Comparison of ENCODE assay signal across 15 cellular contexts in genomic region chr1:89060091-89060490, GRCh38. TPM values are rescaled to one million over a fixed set of nuclear protein-coding genes. Genes with fewer than 3 reads are reported as not detected.
A peak's percentile ranks its signal among the peaks of the same experiment; 100 is the strongest.
DNase-seq lines count a peak whose midpoint lies in the region; ATAC-seq and TF ChIP-seq lines count a peak whose summit lies in the region.
"Had no signal": no experiment of that assay in that cellular context is flagged by ENCODE, and none has a peak within 500 bp of the region (broad histone marks: within the 10 kb centered on the region; RNA-seq: fewer than 3 reads in every experiment).

No MANE protein-coding gene starts in this region.

- no peak for TF ChIP-seq CTCF in activated CD8-positive, alpha-beta T cell treated with anti-CD3 and anti-CD28 coated beads for 36 hours (IDR thresholded peaks at IDR 0.05)

- H3K4me1 Mint-ChIP-seq in activated CD8-positive, alpha-beta T cell treated with anti-CD3 and anti-CD28 coated beads, Interleukin-2, amount 10 ng/mL, durations not matched to agents 7 days and 5 days (ENCODE audit: low read depth): peaks cover 39% of the 10 kb centered on the region
- H3K4me1 Mint-ChIP-seq in activated CD8-positive, alpha-beta T cell treated with anti-CD3 and anti-CD28 coated beads for 36 hours (ENCODE audit: low read depth): peaks cover 40% of the 10 kb centered on the region
- peaks cover 36% of the 10 kb centered on the region for H3K4me1 Mint-ChIP-seq in activated naive CD8-positive, alpha-beta T cell treated with anti-CD3 and anti-CD28 coated beads for 36 hours
- H3K4me1 Mint-ChIP-seq in naive thymus-derived CD8-positive, alpha-beta T cell: peaks cover 23 to 55% (median 46%) of the 10 kb centered on the region in 4 donors

- H3K9me3 Mint-ChIP-seq in activated CD8-positive, alpha-beta T cell treated with anti-CD3 and anti-CD28 coated beads, Interleukin-2, amount 10 ng/mL, durations not matched to agents 7 days and 5 days (ENCODE audit: insufficient read depth): no peaks in the 10 kb centered on the region
- no peaks in the 10 kb centered on the region for H3K9me3 Mint-ChIP-seq in activated CD8-positive, alpha-beta T cell treated with anti-CD3 and anti-CD28 coated beads for 36 hours
- H3K9me3 Mint-ChIP-seq in activated naive CD8-positive, alpha-beta T cell treated with anti-CD3 and anti-CD28 coated beads for 36 hours: no peaks in the 10 kb centered on the region
- H3K9me3 Mint-ChIP-seq in naive thymus-derived CD8-positive, alpha-beta T cell: no peaks in the 10 kb centered on the region

- no peak for DNase-seq in activated CD8-positive, alpha-beta T cell treated with anti-CD3 and anti-CD28 coated beads, Interleukin-2, amount 10 ng/mL, durations not matched to agents 7 days and 5 days
- no peak for DNase-seq in activated CD8-positive, alpha-beta T cell treated with anti-CD3 and anti-CD28 coated beads for 36 hours
- DNase-seq in HT1080 (ENCODE audit: low read depth): peak; percentile 75
- no peak for DNase-seq in activated naive CD8-positive, alpha-beta T cell treated with anti-CD3 and anti-CD28 coated beads for 36 hours
- no peak for DNase-seq in naive thymus-derived CD8-positive, alpha-beta T cell
- DNase-seq in NCI-H187 treated with DMSO at 0.1 percent for 48 hours (lab: John Stamatoyannopoulos, UW): no peak
- DNase-seq: H7, MM.1S, NCI-H1105, NCI-H1694 treated with DMSO at 0.1 percent for 48 hours, NCI-H446 treated with DMSO at 0.1 percent for 48 hours, NCI-H748 treated with DMSO at 0.1 percent for 48 hours, SHP77 had no signal

- intact Hi-C loops in activated CD8-positive, alpha-beta T cell treated with anti-CD3 and anti-CD28 coated beads for 36 hours (cut with micrococcal nuclease): no loop called here

- H3K27me3 Mint-ChIP-seq in activated CD8-positive, alpha-beta T cell treated with anti-CD3 and anti-CD28 coated beads, Interleukin-2, amount 10 ng/mL, durations not matched to agents 7 days and 5 days (ENCODE audit: low read depth): no peaks in the 10 kb centered on the region
- no peaks in the 10 kb centered on the region for H3K27me3 Mint-ChIP-seq in activated CD8-positive, alpha-beta T cell treated with anti-CD3 and anti-CD28 coated beads for 36 hours
- H3K27me3 Mint-ChIP-seq in activated naive CD8-positive, alpha-beta T cell treated with anti-CD3 and anti-CD28 coated beads for 36 hours: no peaks in the 10 kb centered on the region
- no peaks in the 10 kb centered on the region for H3K27me3 Mint-ChIP-seq in naive thymus-derived CD8-positive, alpha-beta T cell

- peak overlapping the region; percentile 72 for H3K4me3 Mint-ChIP-seq in activated CD8-positive, alpha-beta T cell treated with anti-CD3 and anti-CD28 coated beads, Interleukin-2, amount 10 ng/mL, durations not matched to agents 7 days and 5 days
- no peak overlapping the region for H3K4me3 Mint-ChIP-seq in activated CD8-positive, alpha-beta T cell treated with anti-CD3 and anti-CD28 coated beads for 36 hours
- peak overlapping the region; percentile 82 for H3K4me3 Mint-ChIP-seq in activated naive CD8-positive, alpha-beta T cell treated with anti-CD3 and anti-CD28 coated beads for 36 hours
- peak overlapping the region in 8 of 10 donors; percentile 12 to 98 (median 30) for H3K4me3 Mint-ChIP-seq in naive thymus-derived CD8-positive, alpha-beta T cell

- POLR2A ChIA-PET in activated CD8-positive, alpha-beta T cell treated with anti-CD3 and anti-CD28 coated beads, Interleukin-2, amount 10 ng/mL, durations not matched to agents 7 days and 5 days (lab: Charles Lee): interaction anchor here (0.6 kb wide), 1 partner anchor 52 kb away, joined by 3 read pairs; no protein-coding TSS in a partner anchor
- POLR2A ChIA-PET in activated CD8-positive, alpha-beta T cell treated with anti-CD3 and anti-CD28 coated beads for 36 hours (lab: Charles Lee): no interaction called here
- POLR2A ChIA-PET in naive thymus-derived CD8-positive, alpha-beta T cell (lab: Charles Lee): no interaction called here

- ATAC-seq in activated CD8-positive, alpha-beta T cell treated with anti-CD3 and anti-CD28 coated beads, Interleukin-2, amount 10 ng/mL, durations not matched to agents 7 days and 5 days: no peak
- ATAC-seq in activated CD8-positive, alpha-beta T cell treated with anti-CD3 and anti-CD28 coated beads for 36 hours: no peak
- ATAC-seq in naive thymus-derived CD8-positive, alpha-beta T cell: no peak
- ATAC-seq in GM18502 (IDR thresholded peaks at IDR 0.05; ENCODE audit: poor library complexity, unreplicated experiment) (no peak), GM21528 (IDR thresholded peaks at IDR 0.05; ENCODE audit: low FRiP score, unreplicated experiment) (no peak)

- CTCF ChIA-PET in activated CD8-positive, alpha-beta T cell treated with anti-CD3 and anti-CD28 coated beads, Interleukin-2, amount 10 ng/mL, durations not matched to agents 7 days and 5 days (lab: Charles Lee): interaction anchor here (1.0 kb wide), 1 partner anchor 299 kb away, joined by 3 read pairs; no protein-coding TSS in a partner anchor
- CTCF ChIA-PET in activated CD8-positive, alpha-beta T cell treated with anti-CD3 and anti-CD28 coated beads for 36 hours (lab: Charles Lee): no interaction called here

- H3K36me3 Mint-ChIP-seq in activated CD8-positive, alpha-beta T cell treated with anti-CD3 and anti-CD28 coated beads, Interleukin-2, amount 10 ng/mL, durations not matched to agents 7 days and 5 days (ENCODE audit: low read depth): peaks cover 86% of the 10 kb centered on the region
- H3K36me3 Mint-ChIP-seq in activated CD8-positive, alpha-beta T cell treated with anti-CD3 and anti-CD28 coated beads for 36 hours (ENCODE audit: low read depth): peaks cover 77% of the 10 kb centered on the region
- peaks cover 73% of the 10 kb centered on the region for H3K36me3 Mint-ChIP-seq in activated naive CD8-positive, alpha-beta T cell treated with anti-CD3 and anti-CD28 coated beads for 36 hours
- peaks cover 10 to 83% (median 56%) of the 10 kb centered on the region in 3 donors for H3K36me3 Mint-ChIP-seq in naive thymus-derived CD8-positive, alpha-beta T cell

- no peak overlapping the region for H3K27ac Mint-ChIP-seq in activated CD8-positive, alpha-beta T cell treated with anti-CD3 and anti-CD28 coated beads, Interleukin-2, amount 10 ng/mL, durations not matched to agents 7 days and 5 days
- no peak overlapping the region for H3K27ac Mint-ChIP-seq in activated CD8-positive, alpha-beta T cell treated with anti-CD3 and anti-CD28 coated beads for 36 hours
- no peak overlapping the region for H3K27ac Mint-ChIP-seq in activated naive CD8-positive, alpha-beta T cell treated with anti-CD3 and anti-CD28 coated beads for 36 hours
- peak overlapping the region in 4 of 10 donors; percentile 24 to 69 (median 56) for H3K27ac Mint-ChIP-seq in naive thymus-derived CD8-positive, alpha-beta T cell

RNA-seq across cellular contexts. Expression of gene GBP1, which starts 4.9 kb away (rescaled TPM):
- 100 to 1,000 TPM; 146 to 147 TPM for total RNA-seq in activated CD8-positive, alpha-beta T cell treated with anti-CD3 and anti-CD28 coated beads, Interleukin-2, amount 10 ng/mL, durations not matched to agents 7 days and 5 days
- 10 to 100 TPM; 69.6 to 71.5 TPM for total RNA-seq in activated CD8-positive, alpha-beta T cell treated with anti-CD3 and anti-CD28 coated beads for 36 hours
- total RNA-seq in HT1080 (2014; rRNA removed; shearing (Covaris generic)): 12.9 and 17.0 TPM in 2 replicates
- 5.6 and 9.1 TPM in 2 replicates for polyA plus RNA-seq in HT1080 (2015; cell fraction: cytosol; rRNA removed)
- 24.2 and 27.7 TPM in 2 replicates for polyA plus RNA-seq in HT1080 (2015; cell fraction: nucleus; rRNA removed)
- 100 to 1,000 TPM; 141 to 146 TPM for total RNA-seq in activated naive CD8-positive, alpha-beta T cell treated with anti-CD3 and anti-CD28 coated beads for 36 hours
- 10 to 100 TPM; 42.7 to 45.7 TPM for total RNA-seq in naive thymus-derived CD8-positive, alpha-beta T cell
- 10 to 100 TPM; 41.1 to 60.5 (median 44.7) TPM for polyA plus RNA-seq in naive thymus-derived CD8-positive, alpha-beta T cell
- total RNA-seq: H7 had no signal

RNA-seq across cellular contexts. Expression of gene GBP3, which starts 37.4 kb away (rescaled TPM):
- 10 to 100 TPM; 16.7 to 18.9 TPM for total RNA-seq in activated CD8-positive, alpha-beta T cell treated with anti-CD3 and anti-CD28 coated beads, Interleukin-2, amount 10 ng/mL, durations not matched to agents 7 days and 5 days
- 1 to 10 TPM; 4.7 to 5.7 TPM for total RNA-seq in activated CD8-positive, alpha-beta T cell treated with anti-CD3 and anti-CD28 coated beads for 36 hours
- total RNA-seq in HT1080 (2014; rRNA removed; shearing (Covaris generic)): 20.0 and 21.8 TPM in 2 replicates
- polyA plus RNA-seq in HT1080 (2015; cell fraction: cytosol; rRNA removed): 15.6 and 21.1 TPM in 2 replicates
- polyA plus RNA-seq in HT1080 (2015; cell fraction: nucleus; rRNA removed): 22.3 and 27.4 TPM in 2 replicates
- total RNA-seq in activated naive CD8-positive, alpha-beta T cell treated with anti-CD3 and anti-CD28 coated beads for 36 hours: 10 to 100 TPM in 1 of 2 experiments, 1 to 10 TPM in 1; 9.7 to 10.2 TPM
- 10 to 100 TPM; 31.6 to 39.4 TPM for total RNA-seq in naive thymus-derived CD8-positive, alpha-beta T cell
- 10 to 100 TPM in 1 of 3 donors, 1 to 10 TPM in 2; 7.7 to 10.4 (median 9.4) TPM for polyA plus RNA-seq in naive thymus-derived CD8-positive, alpha-beta T cell
- total RNA-seq: H7 had no signal
